6 cellular contexts compared by ENCODE assay signal in genomic region chr16:3501412-3501761, GRCh38. TPM values are rescaled to one million over a fixed set of nuclear protein-coding genes. Genes with fewer than 3 reads are reported as not detected.
DNase-seq lines count a peak whose midpoint lies in the region; ATAC-seq and TF ChIP-seq lines count a peak whose summit lies in the region.
"Not testable (repeated sequence)": the region's sequence is repeated elsewhere in the genome, so short reads cannot be mapped to it uniquely, and the experiment has no call there.

No MANE protein-coding gene starts in this region.

- H3K36me3 ChIP-seq in HEK293 (ENCODE audit: control insufficient read depth in 2 of 2, insufficient read depth in 1 of 2, low read length in 2 of 2): peaks cover 8 to 13% of the 10 kb centered on the region in 2 experiments; a peak in 2 of 3 replicates
- H3K36me3 ChIP-seq in iPS-15b (ENCODE audit: control insufficient read depth, insufficient read depth, low read length); osteoblast (ENCODE audit: insufficient read depth, low read length); urinary bladder (ENCODE audit: insufficient read depth): not testable (repeated sequence)

- H3K27ac Mint-ChIP-seq in activated CD4-positive, alpha-beta T cell treated with anti-CD3 and anti-CD28 coated beads for 36 hours: peak overlapping the region; percentile 88

- H4K20me1 ChIP-seq in osteoblast (ENCODE audit: insufficient read depth, low read length): not testable (repeated sequence)

- peaks cover 18% of the 10 kb centered on the region for H3K79me2 ChIP-seq in osteoblast (ENCODE audit: insufficient read depth, low read length)

- H3K9ac ChIP-seq in iPS-15b (ENCODE audit: low read depth, low read length): not testable (repeated sequence)

- CTCF ChIA-PET in HEK293 (lab: Yijun Ruan, JAX): interaction anchor here (0.7 kb wide), 1 partner anchor 105 kb away, joined by 3 read pairs; no protein-coding TSS in a partner anchor
- CTCF ChIA-PET in activated CD4-positive, alpha-beta T cell treated with anti-CD3 and anti-CD28 coated beads for 36 hours (lab: Charles Lee): interaction anchor here (1.0 to 1.5 kb wide), 2 partner anchors 9 to 253 kb away, joined by 3 read pairs; no protein-coding TSS in a partner anchor

- peak overlapping the region; percentile 95 for H3K4me3 Mint-ChIP-seq in activated CD4-positive, alpha-beta T cell treated with anti-CD3 and anti-CD28 coated beads for 36 hours

- H3K4me2 ChIP-seq in osteoblast (ENCODE audit: insufficient read depth, low read length): peak overlapping the region; percentile 95

- peak overlapping the region; percentile 94 for H2AFZ ChIP-seq in osteoblast (ENCODE audit: low read length)

- H3K27me3 Mint-ChIP-seq in activated CD4-positive, alpha-beta T cell treated with anti-CD3 and anti-CD28 coated beads for 36 hours: not testable (repeated sequence)

- 8% methylated on average over 24 of the region's 24 CpGs for WGBS in urinary bladder

- H3K27ac ChIP-seq in HEK293 (ENCODE audit: extremely low read depth, low read depth, low read length) (peak overlapping the region; percentile 35; the same call in 1 of the 2 replicates), osteoblast (ENCODE audit: low read depth, low read length) (peak overlapping the region; percentile 87)
- not testable (repeated sequence) for H3K27ac ChIP-seq in urinary bladder (ENCODE audit: low read depth)

- H3K27me3 ChIP-seq in iPS-15b (ENCODE audit: control insufficient read depth, insufficient read depth, low read length); osteoblast (ENCODE audit: insufficient read depth, low read length): not testable (repeated sequence)

- intact Hi-C loops in activated CD4-positive, alpha-beta T cell treated with anti-CD3 and anti-CD28 coated beads for 36 hours (cut with DNase I, micrococcal nuclease): loop anchor here (1.0 to 5.0 kb wide), 13 partner anchors 43 to 434 kb away; partner anchors contain the start of genes ZNF263 (in 2 of the 2), IL32 (in 1 of the 2), NAA60 (in 1 of the 2) and NLRC3 (in 1 of the 2)

- H3K4me1 ChIP-seq in HEK293 (ENCODE audit: control insufficient read depth, insufficient read depth, low read length); iPS-15b (ENCODE audit: control insufficient read depth, insufficient read depth, low read length); osteoblast (ENCODE audit: insufficient read depth, low read length); urinary bladder (ENCODE audit: insufficient read depth): not testable (repeated sequence)

- not testable (repeated sequence) for TF ChIP-seq CTCF in HEK293 (tag by site-specific recombination; IDR thresholded peaks at IDR 0.05); choroid plexus epithelial cell (conservative IDR thresholded peaks at IDR 0.05; ENCODE audit: low read depth, low read length); osteoblast (IDR thresholded peaks at IDR 0.05; ENCODE audit: extremely low read depth, low read depth, low read length)

- H3K4me1 Mint-ChIP-seq in activated CD4-positive, alpha-beta T cell treated with anti-CD3 and anti-CD28 coated beads for 36 hours: peaks cover 55% of the 10 kb centered on the region

- DNase-seq in activated CD4-positive, alpha-beta T cell treated with anti-CD3 and anti-CD28 coated beads for 36 hours; choroid plexus epithelial cell (ENCODE audit: low read depth); osteoblast (ENCODE audit: insufficient read length, low spot score, missing footprints): not testable (repeated sequence)

- H3K9me3 Mint-ChIP-seq in activated CD4-positive, alpha-beta T cell treated with anti-CD3 and anti-CD28 coated beads for 36 hours (ENCODE audit: low read depth): not testable (repeated sequence)

- POLR2A ChIA-PET in HEK293 (lab: Yijun Ruan, JAX): interaction anchor here (1.2 to 1.3 kb wide), 2 partner anchors 57 to 100 kb away, joined by 3 read pairs; partner anchors contain the start of genes NAA60 and ZNF174
- POLR2A ChIA-PET in activated CD4-positive, alpha-beta T cell treated with anti-CD3 and anti-CD28 coated beads for 36 hours (lab: Charles Lee): not testable (repeated sequence)

- not testable (repeated sequence) for H3K9me3 ChIP-seq in HEK293 (ENCODE audit: control insufficient read depth, insufficient read depth, low read depth, low read length); iPS-15b (ENCODE audit: control insufficient read depth, insufficient read depth, low read length); osteoblast (ENCODE audit: low read depth, low read length)

- ATAC-seq in activated CD4-positive, alpha-beta T cell treated with anti-CD3 and anti-CD28 coated beads for 36 hours: not testable (repeated sequence)

- H3K36me3 Mint-ChIP-seq in activated CD4-positive, alpha-beta T cell treated with anti-CD3 and anti-CD28 coated beads for 36 hours (ENCODE audit: low read depth): peaks cover 19% of the 10 kb centered on the region

- H3K4me3 ChIP-seq in HEK293 (ENCODE audit: low read depth, low read length) (peak overlapping the region; percentile 85), choroid plexus epithelial cell (ENCODE audit: low read depth, low read length) (peak overlapping the region; percentile 94), iPS-15b (ENCODE audit: low read depth, low read length) (peak overlapping the region; percentile 79), osteoblast (ENCODE audit: insufficient read depth, low read length) (peak overlapping the region; percentile 97), urinary bladder (ENCODE audit: low read depth, low read length) (peak overlapping the region; percentile 76)

TF ChIP-seq in HEK293, 187 proteins besides CTCF, POLR2A, EP300 and RAD21:
- TF ChIP-seq ZNF335 (tag by site-specific recombination; conservative IDR thresholded peaks at IDR 0.05): 0 out of 2 replicates have a peak, but pooled peaks have one; percentile 2

RNA-seq across cellular contexts. Expression of gene CLUAP1, which starts 0.6 kb away (rescaled TPM):
- 10 to 100 TPM; 20.2 to 21.3 TPM for total RNA-seq in activated CD4-positive, alpha-beta T cell treated with anti-CD3 and anti-CD28 coated beads for 36 hours
- total RNA-seq in osteoblast (17.0 and 18.6 TPM in 2 replicates), urinary bladder (25.7 TPM)
- polyA plus RNA-seq in urinary bladder: 26.0 TPM

RNA-seq across cellular contexts. Expression of gene C16orf90, which starts 6.1 kb away (rescaled TPM):
- total RNA-seq in activated CD4-positive, alpha-beta T cell treated with anti-CD3 and anti-CD28 coated beads for 36 hours: not detected
- total RNA-seq in osteoblast (not detected in 2 replicates), urinary bladder (not detected)
- not detected for polyA plus RNA-seq in urinary bladder

RNA-seq across cellular contexts. Expression of gene NAA60, which starts 57.9 kb away (rescaled TPM):
- 10 to 100 TPM; 25.9 to 38.9 TPM for total RNA-seq in activated CD4-positive, alpha-beta T cell treated with anti-CD3 and anti-CD28 coated beads for 36 hours
- total RNA-seq in osteoblast: 19.7 and 27.5 TPM in 2 replicates
- total RNA-seq in urinary bladder: 15.8 TPM
- polyA plus RNA-seq in urinary bladder: 47.1 TPM

RNA-seq across cellular contexts. Expression of gene ZNF597, which starts 58.1 kb away (rescaled TPM):
- total RNA-seq in activated CD4-positive, alpha-beta T cell treated with anti-CD3 and anti-CD28 coated beads for 36 hours: 1 to 10 TPM; 1.9 to 2.4 TPM
- total RNA-seq in osteoblast: 2.9 TPM in 2 replicates
- total RNA-seq in urinary bladder: 4.1 TPM
- polyA plus RNA-seq in urinary bladder: 1.9 TPM
